Comparison of ENCODE assay signal across 17 cellular contexts in genomic region chr1:153628638-153629342, GRCh38. TPM values are rescaled to one million over a fixed set of nuclear protein-coding genes. Genes with fewer than 3 reads are reported as not detected.
DNase-seq lines count a peak whose midpoint lies in the region; ATAC-seq and TF ChIP-seq lines count a peak whose summit lies in the region.
"Had no signal": no experiment of that assay in that cellular context is flagged by ENCODE, and none has a peak within 500 bp of the region (broad histone marks: within the 10 kb centered on the region; RNA-seq: fewer than 3 reads in every experiment).

No MANE protein-coding gene starts in this region.

- ATAC-seq in GM21717 (IDR thresholded peaks at IDR 0.05; ENCODE audit: unreplicated experiment): no peak
- ATAC-seq: foreskin keratinocyte had no signal

- peaks cover 8% of the 10 kb centered on the region for H3K36me3 Mint-ChIP-seq in neural progenitor cell

- H3F3A ChIP-seq in neural progenitor cell (ENCODE audit: low read depth): no peaks in the 10 kb centered on the region

- no peaks in the 10 kb centered on the region for H4K20me1 ChIP-seq in neural progenitor cell (ENCODE audit: low read depth)

- intact Hi-C loops in tibial artery (cut with DNase I; ENCODE audit: low total_unique reads): no loop called here

- peaks cover 8% of the 10 kb centered on the region for H3K79me2 ChIP-seq in neural progenitor cell (ENCODE audit: low read depth)

- H3K4me1 Mint-ChIP-seq in neural progenitor cell: peaks cover 44% of the 10 kb centered on the region

- peaks cover 7% of the 10 kb centered on the region for H3K27me3 Mint-ChIP-seq in neural progenitor cell (ENCODE audit: insufficient read depth, low read depth)
- H3K27me3 Mint-ChIP-seq: stimulated activated naive CD8-positive, alpha-beta T cell treated with anti-CD3 and anti-CD28 coated beads, Interleukin-15, Interleukin-2, amounts not matched to agents 100 ng/mL and 50 ng/mL, for 24 hours had no signal

- H3K4me1 ChIP-seq in neural progenitor cell: peaks cover 16% of the 10 kb centered on the region
- peaks cover 0 to 66% (median 49%) of the 10 kb centered on the region in 4 donors for H3K4me1 ChIP-seq in tibial artery

- no peak overlapping the region for H3K9ac ChIP-seq in neural progenitor cell

- H3K9me3 ChIP-seq in neural progenitor cell (ENCODE audit: low read depth) (no peaks in the 10 kb centered on the region), tibial artery (no peaks in the 10 kb centered on the region)

- H3K36me3 ChIP-seq in neural progenitor cell: no peaks in the 10 kb centered on the region
- no peaks in the 10 kb centered on the region for H3K36me3 ChIP-seq in tibial artery

- peak overlapping the region; percentile 55 for H3K27ac Mint-ChIP-seq in neural progenitor cell
- H3K27ac Mint-ChIP-seq: activated T-cell treated with anti-CD3 and anti-CD28 coated beads, Interleukin-2, amount 50 U/mL, for 24 hours; stimulated activated naive CD8-positive, alpha-beta T cell treated with anti-CD3 and anti-CD28 coated beads, Interleukin-15, Interleukin-2, amounts not matched to agents 100 ng/mL and 50 ng/mL, for 24 hours had no signal

- H3K27ac ChIP-seq in neural progenitor cell (no peak overlapping the region), tibial artery (peak overlapping the region; percentile 89 to 92)
- H3K27ac ChIP-seq: foreskin keratinocyte, HL-60 had no signal

- TF ChIP-seq CTCF in epithelial cell of proximal tubule (conservative IDR thresholded peaks at IDR 0.05; ENCODE audit: low read depth, low read length) (no peak), neural progenitor cell (IDR thresholded peaks at IDR 0.05) (no peak), tibial artery (IDR thresholded peaks at IDR 0.05) (no peak)

- no peak overlapping the region for H3K4me3 Mint-ChIP-seq in neural progenitor cell
- H3K4me3 Mint-ChIP-seq: activated T-cell treated with anti-CD3 and anti-CD28 coated beads, Interleukin-2, amount 50 U/mL, for 24 hours; stimulated activated naive CD8-positive, alpha-beta T cell treated with anti-CD3 and anti-CD28 coated beads, Interleukin-15, Interleukin-2, amounts not matched to agents 100 ng/mL and 50 ng/mL, for 24 hours had no signal

- no peaks in the 10 kb centered on the region for H3K27me3 ChIP-seq in neural progenitor cell
- no peaks in the 10 kb centered on the region for H3K27me3 ChIP-seq in tibial artery
- H3K27me3 ChIP-seq: foreskin keratinocyte had no signal

- no peak overlapping the region for H2AFZ ChIP-seq in neural progenitor cell (replicated peaks)

- H3K9me3 Mint-ChIP-seq in neural progenitor cell: no peaks in the 10 kb centered on the region
- H3K9me3 Mint-ChIP-seq: activated T-cell treated with anti-CD3 and anti-CD28 coated beads, Interleukin-2, amount 50 U/mL, for 24 hours; stimulated activated naive CD8-positive, alpha-beta T cell treated with anti-CD3 and anti-CD28 coated beads, Interleukin-15, Interleukin-2, amounts not matched to agents 100 ng/mL and 50 ng/mL, for 24 hours had no signal

- peak; percentile 60 for DNase-seq in activated effector memory CD4-positive, alpha-beta T cell treated with anti-CD3 and anti-CD28 coated beads, Interleukin-2, amount 50 U/mL, for 16 hours
- no peak for DNase-seq in activated effector memory CD4-positive, alpha-beta T cell treated with Interleukin-2 at 50 U/mL for 16 hours
- DNase-seq in epithelial cell of proximal tubule (ENCODE audit: low read depth) (no peak), neural progenitor cell (ENCODE audit: low spot score) (no peak), tibial artery (peak in 1 of 2 donors; percentile 66), NCI-H1417 (lab: John Stamatoyannopoulos, UW) (no peak), UCSD-AML1 (lab: John Stamatoyannopoulos, UW; ENCODE audit: unreplicated experiment) (no peak)
- DNase-seq: activated T-cell treated with anti-CD3 and anti-CD28 coated beads, Interleukin-2, amount 50 U/mL, for 24 hours; Calu3; effector CD8-positive, alpha-beta T cell; foreskin keratinocyte; stimulated activated CD4-positive, alpha-beta T cell treated with anti-CD3 and anti-CD28 coated beads, Interleukin-4, amount 100 ng/mL, for 4 hours had no signal

- peak overlapping the region; percentile 87 for H3K4me3 ChIP-seq in epithelial cell of proximal tubule (ENCODE audit: low read depth, low read length)
- no peak overlapping the region for H3K4me3 ChIP-seq in neural progenitor cell
- H3K4me3 ChIP-seq in tibial artery: no peak overlapping the region

- H3K4me2 ChIP-seq in neural progenitor cell: no peak overlapping the region

RNA-seq across cellular contexts. Expression of gene S100A1, which starts 0.6 kb away (rescaled TPM):
- total RNA-seq in epithelial cell of proximal tubule: 1.3 and 16.5 TPM in 2 replicates
- total RNA-seq in neural progenitor cell (ENCODE audit: low replicate concordance): 0.74 TPM in 1 of 2 replicates, not detected in the other
- total RNA-seq: Calu3, foreskin keratinocyte had no signal

RNA-seq across cellular contexts. Expression of gene S100A13, which starts 1.5 kb away (rescaled TPM):
- total RNA-seq in epithelial cell of proximal tubule: 186 and 345 TPM in 2 replicates
- total RNA-seq in neural progenitor cell (ENCODE audit: low replicate concordance): 78.9 and 87.4 TPM in 2 replicates

RNA-seq across cellular contexts. Expression of gene CHTOP, which starts 5.1 kb away (rescaled TPM):
- total RNA-seq in epithelial cell of proximal tubule (53.0 and 64.7 TPM in 2 replicates), neural progenitor cell (ENCODE audit: low replicate concordance) (96.1 and 104 TPM in 2 replicates)

RNA-seq across cellular contexts. Expression of gene S100A14, which starts 12.7 kb away (rescaled TPM):
- total RNA-seq in epithelial cell of proximal tubule (11.2 and 43.8 TPM in 2 replicates), neural progenitor cell (ENCODE audit: low replicate concordance) (not detected in 2 replicates)
- total RNA-seq: aorta, myocyte had no signal

RNA-seq across cellular contexts. Expression of gene S100A16, which starts 15.9 kb away (rescaled TPM):
- total RNA-seq in epithelial cell of proximal tubule (832 and 1,016 TPM in 2 replicates), neural progenitor cell (ENCODE audit: low replicate concordance) (12.4 and 13.1 TPM in 2 replicates)
